ENCODE assay signal across 12 cellular contexts in the genomic region with DNA sequence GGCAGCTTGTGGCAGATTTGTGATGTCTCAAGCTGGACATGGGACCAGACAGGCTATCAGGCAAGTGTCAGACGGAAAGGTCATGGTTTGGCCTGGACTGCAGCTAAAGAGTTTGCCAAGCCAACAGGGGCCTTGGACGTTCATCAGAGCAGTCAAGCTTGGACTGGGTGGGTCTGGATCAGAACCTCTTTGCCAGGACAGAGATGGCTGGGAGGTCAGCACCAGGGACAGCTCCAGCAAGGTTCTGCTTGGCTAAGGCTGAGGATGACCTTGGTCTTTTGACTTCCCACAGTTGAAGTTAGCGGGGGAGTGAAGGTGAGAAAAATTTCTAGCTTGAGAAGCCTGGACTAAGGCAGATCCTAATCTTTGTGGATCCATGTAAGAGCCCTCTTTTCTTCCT.
DNase-seq lines count a peak whose midpoint lies in the region; ATAC-seq, FAIRE-seq and TF ChIP-seq lines count a peak whose summit lies in the region.
"Had no signal": no experiment of that assay in that cellular context is flagged by ENCODE, and none has a peak within 500 bp of the region (broad histone marks: within the 10 kb centered on the region; RNA-seq: fewer than 3 reads in every experiment).

No MANE protein-coding gene starts in this region.

- H3K4me3 ChIP-seq in HepG2 (replicated peaks in 1 of 3; ENCODE audit: insufficient read depth in 1 of 3, low read depth in 2 of 3, low read length in 3 of 3): no peak overlapping the region
- H3K4me3 ChIP-seq: dorsolateral prefrontal cortex, skin epidermis had no signal

- in situ Hi-C loops in HepG2 (cut with HindIII; ENCODE audit: extremely low pct_ligation_motif_present, low pct_unique_long_range_greater_than_20kb): no loop called here

- 0 out of 2 replicates have a peak, but pooled peaks cover 2% of the 10 kb centered on the region for H4K20me1 ChIP-seq in HepG2 (ENCODE audit: insufficient read depth, low read length)

- TF ChIP-seq EP300 in HepG2 (IDR thresholded peaks at IDR 0.05; ENCODE audit: low read depth in 2 of 2, low read length in 2 of 2): no peak
- TF ChIP-seq EP300 in HepG2 (CRISPR knock-in tag; IDR thresholded peaks at IDR 0.05; ENCODE audit: borderline replicate concordance): no peak

- H2AFZ ChIP-seq in HepG2 (ENCODE audit: low read length): no peak overlapping the region

- no peak for FAIRE-seq in HepG2 (lab: Jason Lieb, UNC)

- peak; percentile 46 for DNase-seq in Daoy (ENCODE audit: low read depth)
- peak; percentile 39 for DNase-seq in HEK293T (ENCODE audit: extremely low spot score)
- peak; percentile 9 for DNase-seq in activated naive CD8-positive, alpha-beta T cell treated with anti-CD3 and anti-CD28 coated beads, Interleukin-2, amount 50 U/mL, for 24 hours
- peak; percentile 5 for DNase-seq in HepG2 (ENCODE audit: low spot score)
- no peak for DNase-seq in T-helper 1 cell
- DNase-seq in NCI-H510A treated with DMSO at 0.1 percent for 48 hours (lab: John Stamatoyannopoulos, UW): no peak
- no peak for DNase-seq in NCI-H146 (lab: John Stamatoyannopoulos, UW)
- no peak for DNase-seq in SK-N-DZ (ENCODE audit: low spot score)
- DNase-seq: dorsolateral prefrontal cortex; NCI-H1092 treated with DMSO at 0.1 percent for 48 hours; NK-92 treated with Interleukin-12 subunit alpha and Interleukin-12 subunit beta, amount 100 ng/mL, for 24 hours had no signal

- H3K4me1 Mint-ChIP-seq in activated naive CD8-positive, alpha-beta T cell treated with anti-CD3 and anti-CD28 coated beads, Interleukin-2, amount 50 U/mL, for 24 hours: no peaks in the 10 kb centered on the region

- TF ChIP-seq POLR2A in HepG2 (IDR thresholded peaks at IDR 0.05; ENCODE audit: insufficient read depth in 1 of 2, low read depth in 2 of 2, low read length in 2 of 2): no peak

- H3K9ac ChIP-seq in HepG2 (ENCODE audit: insufficient read depth, low read depth, low read length): no peak overlapping the region

- no peaks in the 10 kb centered on the region for H3K79me2 ChIP-seq in HepG2 (ENCODE audit: insufficient read depth, low read length)

- H3K27ac ChIP-seq in HepG2 (ENCODE audit: extremely low read length, insufficient read depth, low read length): no peak overlapping the region
- H3K27ac ChIP-seq: skin epidermis had no signal

- no peak overlapping the region for H3K27ac Mint-ChIP-seq in activated naive CD8-positive, alpha-beta T cell treated with anti-CD3 and anti-CD28 coated beads, Interleukin-2, amount 50 U/mL, for 24 hours

- no peaks in the 10 kb centered on the region; a peak in 1 of 5 replicates for H3K27me3 ChIP-seq in HepG2 (ENCODE audit: control insufficient read depth in 1 of 2, insufficient read depth in 2 of 2, low read length in 2 of 2)

- no peaks in the 10 kb centered on the region for H3K4me1 ChIP-seq in HepG2 (ENCODE audit: insufficient read depth, low read length)

- no CpG with 5 or more reads among the region's 3 CpGs for WGBS in HepG2 (ENCODE audit: low lambda C conversion rate)

- no peak for ATAC-seq in activated naive CD8-positive, alpha-beta T cell treated with anti-CD3 and anti-CD28 coated beads, Interleukin-2, amount 50 U/mL, for 24 hours
- ATAC-seq in HepG2: no peak

- no peaks in the 10 kb centered on the region for H3K36me3 Mint-ChIP-seq in activated naive CD8-positive, alpha-beta T cell treated with anti-CD3 and anti-CD28 coated beads, Interleukin-2, amount 50 U/mL, for 24 hours (ENCODE audit: low read depth)

- H3K9me3 Mint-ChIP-seq in activated naive CD8-positive, alpha-beta T cell treated with anti-CD3 and anti-CD28 coated beads, Interleukin-2, amount 50 U/mL, for 24 hours: no peaks in the 10 kb centered on the region

- intact Hi-C loops in HepG2 (cut with micrococcal nuclease; ENCODE audit: unreplicated experiment): no loop called here

- no peak overlapping the region for H3K4me3 Mint-ChIP-seq in activated naive CD8-positive, alpha-beta T cell treated with anti-CD3 and anti-CD28 coated beads, Interleukin-2, amount 50 U/mL, for 24 hours

- no peaks in the 10 kb centered on the region for H3K9me3 ChIP-seq in HepG2 (ENCODE audit: low read length)

- CTCF ChIA-PET in HEK293T (lab: Yijun Ruan, JAX): interaction anchor here (0.5 kb wide), 1 partner anchor 468 kb away, joined by 3 read pairs; no protein-coding TSS in a partner anchor
- CTCF ChIA-PET in HepG2 (lab: Yijun Ruan, JAX; ENCODE audit: low intra/inter-chr PET ratio, low total read pairs): no interaction called here

- TF ChIP-seq CTCF in HepG2 (CRISPR knock-in tag; IDR thresholded peaks at IDR 0.05): no peak

- peaks cover 6% of the 10 kb centered on the region for H3K27me3 Mint-ChIP-seq in activated naive CD8-positive, alpha-beta T cell treated with anti-CD3 and anti-CD28 coated beads, Interleukin-2, amount 50 U/mL, for 24 hours

- TF ChIP-seq RAD21 in HepG2 (CRISPR knock-in tag; IDR thresholded peaks at IDR 0.05): no peak

- no TSS peak for BruUV-seq in HepG2 (replicated peaks; lab: Mats Ljungman, UMichigan)

- H3K4me2 ChIP-seq in HepG2 (ENCODE audit: low read depth, low read length): no peak overlapping the region

- POLR2A ChIA-PET in HEK293T (lab: Yijun Ruan, JAX) (no interaction called here), HepG2 (lab: Yijun Ruan, JAX) (no interaction called here)

- H3K36me3 ChIP-seq in HepG2 (replicated peaks in 1 of 2; ENCODE audit: control insufficient read depth in 1 of 2, insufficient read depth in 2 of 2, low read length in 2 of 2): no peaks in the 10 kb centered on the region

TF ChIP-seq in HEK293T, 16 proteins besides CTCF, POLR2A, EP300 and RAD21:
- TF ChIP-seq SP1 (IDR thresholded peaks at IDR 0.05): no peak
- TF ChIP-seq FOXM1 (IDR thresholded peaks at IDR 0.05; ENCODE audit: borderline replicate concordance): no peak
- TF ChIP-seq CTBP1 (IDR thresholded peaks at IDR 0.05; ENCODE audit: borderline replicate concordance): no peak
- no peak for TF ChIP-seq FOXA1 (IDR thresholded peaks at IDR 0.05)
- no peak for TF ChIP-seq HDGF (IDR thresholded peaks at IDR 0.05; ENCODE audit: borderline replicate concordance)
- TF ChIP-seq TARDBP (IDR thresholded peaks at IDR 0.05): no peak
- TF ChIP-seq, protein P1, sequence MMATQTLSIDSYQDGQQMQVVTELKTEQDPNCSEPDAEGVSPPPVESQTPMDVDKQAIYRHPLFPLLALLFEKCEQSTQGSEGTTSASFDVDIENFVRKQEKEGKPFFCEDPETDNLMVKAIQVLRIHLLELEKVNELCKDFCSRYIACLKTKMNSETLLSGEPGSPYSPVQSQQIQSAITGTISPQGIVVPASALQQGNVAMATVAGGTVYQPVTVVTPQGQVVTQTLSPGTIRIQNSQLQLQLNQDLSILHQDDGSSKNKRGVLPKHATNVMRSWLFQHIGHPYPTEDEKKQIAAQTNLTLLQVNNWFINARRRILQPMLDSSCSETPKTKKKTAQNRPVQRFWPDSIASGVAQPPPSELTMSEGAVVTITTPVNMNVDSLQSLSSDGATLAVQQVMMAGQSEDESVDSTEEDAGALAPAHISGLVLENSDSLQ (IDR thresholded peaks at IDR 0.05): no peak
- no peak for TF ChIP-seq BHLHE40 (IDR thresholded peaks at IDR 0.05; ENCODE audit: borderline replicate concordance)
- TF ChIP-seq SUZ12 (IDR thresholded peaks at IDR 0.05): no peak
- TF ChIP-seq ZNF384 (IDR thresholded peaks at IDR 0.05): no peak
- no peak for TF ChIP-seq FOXK2 (IDR thresholded peaks at IDR 0.05)

TF ChIP-seq in HepG2, 621 proteins besides CTCF, POLR2A, EP300 and RAD21 (continues in another document):
- TF ChIP-seq REST (IDR thresholded peaks at IDR 0.05; ENCODE audit: borderline replicate concordance in 1 of 2, low read depth in 1 of 2, low read length in 2 of 2): peak; percentile 88 to 95
- TF ChIP-seq ZNF574 (CRISPR knock-in tag; IDR thresholded peaks at IDR 0.05): peak; percentile 16; the same call in 1 of the 2 replicates
- TF ChIP-seq ZNF207 (IDR thresholded peaks at IDR 0.05; ENCODE audit: borderline replicate concordance): no peak

Comparison
In these comparisons a context has a peak if more than half of its experiments do, and no peak if none do; other contexts are left out.
1. DNase-seq: peak in Daoy (single experiment), HEK293T (single experiment), activated naive CD8-positive, alpha-beta T cell treated with anti-CD3 and anti-CD28 coated beads, Interleukin-2, amount 50 U/mL, for 24 hours (single experiment) and HepG2 (single experiment); none in T-helper 1 cell (0 of 5), NCI-H510A treated with DMSO at 0.1 percent for 48 hours (single experiment), NCI-H146 (single experiment) and SK-N-DZ (single experiment).